In the genomic region with DNA sequence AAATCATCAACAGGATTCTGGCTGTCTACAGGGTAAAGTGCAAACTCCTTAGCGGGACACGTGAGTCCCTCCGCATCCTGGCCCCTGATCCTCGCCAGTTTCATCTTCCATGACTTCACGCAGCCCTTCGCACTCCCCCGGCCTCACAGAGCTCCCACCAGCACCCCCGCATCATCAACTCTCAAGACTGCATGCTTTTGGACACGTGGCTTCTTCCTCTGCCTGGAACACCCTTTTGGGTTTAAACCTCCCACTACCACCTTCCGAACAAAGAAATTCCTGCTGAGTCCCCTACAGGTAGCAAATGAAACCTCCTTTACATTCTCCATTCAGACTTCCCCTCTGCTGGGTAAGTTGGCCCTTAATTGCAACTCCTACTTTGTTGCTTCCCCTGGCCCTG, we compare ENCODE assay signal across 16 cellular contexts.
"Had no signal": no experiment of that assay in that cellular context is flagged by ENCODE, and none has a peak within 500 bp of the region (broad histone marks: within the 10 kb centered on the region; RNA-seq: fewer than 3 reads in every experiment).

No MANE protein-coding gene starts in this region.

- DNase-seq: activated CD4-positive, alpha-beta T cell treated with anti-CD3 and anti-CD28 coated beads, Interleukin-2, amount 10 ng/mL, durations not matched to agents 7 days and 5 days; activated CD4-positive, CD25-positive, alpha-beta regulatory T cell; activated naive CD4-positive, alpha-beta T cell treated with anti-CD3 and anti-CD28 coated beads for 36 hours; activated naive CD8-positive, alpha-beta T cell treated with anti-CD3 and anti-CD28 coated beads, Interleukin-2, amount 50 U/mL, for 24 hours; dermis blood vessel endothelial cell; erythroblast; heart right ventricle; left ventricle myocardium superior; natural killer cell; small intestine; stimulated activated naive CD8-positive, alpha-beta T cell treated with anti-CD3 and anti-CD28 coated beads, Interleukin-15, Interleukin-2, amounts not matched to agents 100 U/mL and 50 U/mL, for 24 hours; SW 1271; transverse colon had no signal

- H3K27me3 ChIP-seq: ascending aorta, right atrium auricular region, transverse colon had no signal

- H3K4me1 ChIP-seq: ascending aorta, gastroesophageal sphincter, right atrium auricular region, transverse colon had no signal

- H3K36me3 ChIP-seq: ascending aorta, gastroesophageal sphincter, heart right ventricle, right atrium auricular region, transverse colon had no signal

- H3K9me3 ChIP-seq: ascending aorta, gastroesophageal sphincter, right atrium auricular region, transverse colon had no signal

- H3K4me3 ChIP-seq: ascending aorta, gastroesophageal sphincter, heart right ventricle, right atrium auricular region, transverse colon had no signal

- H3K27ac ChIP-seq: ascending aorta, gastroesophageal sphincter, heart right ventricle, right atrium auricular region, transverse colon had no signal
